ENCODE assay signal across 8 cellular contexts in genomic region chr9:92808726-92809451, GRCh38. TPM values are rescaled to one million over a fixed set of nuclear protein-coding genes. Genes with fewer than 3 reads are reported as not detected.
DNase-seq lines count a peak whose midpoint lies in the region; ATAC-seq and TF ChIP-seq lines count a peak whose summit lies in the region.

No MANE protein-coding gene starts in this region.

- H3K4me1 ChIP-seq in mammary epithelial cell (ENCODE audit: insufficient read depth, low read length) (peaks cover 23% of the 10 kb centered on the region), spleen (peaks cover 26 to 36% (median 30%) of the 10 kb centered on the region in 6 donors)

- H3K27me3 ChIP-seq in MG63, result peaks cover 78% of the 10 kb centered on the region
- H3K27me3 ChIP-seq in mammary epithelial cell (ENCODE audit: insufficient read depth, low read length), result peaks cover 20% of the 10 kb centered on the region
- peaks cover 20 to 100% (median 94%) of the 10 kb centered on the region in 7 donors for H3K27me3 ChIP-seq in spleen (replicated peaks in 1 of 7)

- H4K20me1 ChIP-seq in mammary epithelial cell (ENCODE audit: insufficient read depth, low read length), result peaks cover 2% of the 10 kb centered on the region

- H3K36me3 ChIP-seq in MG63 (no peaks in the 10 kb centered on the region), mammary epithelial cell (ENCODE audit: insufficient read depth, low read length) (no peaks in the 10 kb centered on the region), spleen (no peaks in the 10 kb centered on the region)

- no peak for TF ChIP-seq POLR2A in spleen (IDR thresholded peaks at IDR 0.05)

- H3K4me3 ChIP-seq in MG63, result no peak overlapping the region
- H3K4me3 ChIP-seq in mammary epithelial cell (replicated peaks in 1 of 3; ENCODE audit: insufficient read depth in 1 of 3, low read depth in 2 of 3, low read length in 3 of 3), result peak overlapping the region; percentile 20 to 51 (median 45)
- peak overlapping the region; percentile 13 to 70 (median 38) for H3K4me3 ChIP-seq in spleen

- H3K4me2 ChIP-seq in mammary epithelial cell (ENCODE audit: insufficient read depth, low read depth, low read length), result peak overlapping the region; percentile 87

- H3K9me3 ChIP-seq in MG63 (no peaks in the 10 kb centered on the region), mammary epithelial cell (replicated peaks; ENCODE audit: insufficient read depth, low read length) (no peaks in the 10 kb centered on the region), spleen (no peaks in the 10 kb centered on the region)

- BruUV-seq in mammary epithelial cell (replicated peaks; lab: Mats Ljungman, UMichigan), result no TSS peak

- no peak overlapping the region for H3K9ac ChIP-seq in mammary epithelial cell (ENCODE audit: insufficient read depth, low read length)

- in situ Hi-C loops in mammary epithelial cell (cut with MboI; ENCODE audit: low sequenced_read_pairs in 2 of 2), result no loop called here

- no peak overlapping the region for H3K27ac ChIP-seq in mammary epithelial cell (ENCODE audit: insufficient read depth, low read depth, low read length)
- no peak overlapping the region for H3K27ac ChIP-seq in spleen

- H3K79me2 ChIP-seq in mammary epithelial cell (ENCODE audit: insufficient read depth, low read length), result no peaks in the 10 kb centered on the region

- TF ChIP-seq CTCF in mammary epithelial cell (conservative IDR thresholded peaks at IDR 0.05 in 1 of 2, IDR thresholded peaks at IDR 0.05 in 1 of 2; ENCODE audit: extremely low read depth in 1 of 2, insufficient read depth in 1 of 2, low read depth in 1 of 2, low read length in 2 of 2) (peak; percentile 8 to 54), spleen (IDR thresholded peaks at IDR 0.05 in 8 of 11, conservative IDR thresholded peaks at IDR 0.05 in 3 of 11) (peak in 6 of 11 experiments; percentile 20 to 43 (median 25))

- no peak for ATAC-seq in HG03342 (IDR thresholded peaks at IDR 0.05; ENCODE audit: unreplicated experiment)
- no peak for ATAC-seq in HG03159 (IDR thresholded peaks at IDR 0.05; ENCODE audit: unreplicated experiment)

- peak overlapping the region; percentile 90 for H2AFZ ChIP-seq in mammary epithelial cell (ENCODE audit: low read depth, low read length)

- CTCF ChIA-PET in mammary epithelial cell (lab: Charles Lee; ENCODE audit: low non-redundant PET), result interaction anchor here (0.6 kb wide), 2 partner anchors 14 to 18 kb away, joined by 3 to 4 read pairs; no protein-coding TSS in a partner anchor

- WGBS in mammary epithelial cell (ENCODE audit: low coverage, missing lambda C conversion rate), result 0% methylated on average over 2 of the region's 60 CpGs
- WGBS in spleen, 5 donors, result 1 to 4% (median 2%) methylated on average over 5 to 60 of the region's 60 CpGs

- intact Hi-C loops in mammary epithelial cell (cut with micrococcal nuclease) (loop anchor here (1.0 kb wide), 1 partner anchor 44 kb away; no protein-coding TSS in a partner anchor), spleen (cut with DNase I; ENCODE audit: low total_unique reads) (no loop called here)

- peak; percentile 85 for DNase-seq in GM03348 (ENCODE audit: low spot score)
- DNase-seq in MG63, result peak; percentile 70
- DNase-seq in T-helper 22 cell (ENCODE audit: low read depth), result peak; percentile 13
- DNase-seq in mammary epithelial cell, result peak; percentile 89
- DNase-seq in inferior parietal cortex (ENCODE audit: extremely low spot score), result peak; percentile 20
- peak; percentile 87 for DNase-seq in spleen

- dilution Hi-C loops in mammary epithelial cell (cut with HindIII; ENCODE audit: low sequenced_read_pairs), result no loop called here

RNA-seq across cellular contexts. Expression of gene BICD2, which starts 44.3 kb away (rescaled TPM):
- total RNA-seq in MG63 (2014; rRNA removed; shearing (Covaris generic); ENCODE audit: low replicate concordance), result 35.6 and 49.5 TPM in 2 replicates
- 10 to 100 TPM; 57.6 to 98.9 TPM for total RNA-seq in mammary epithelial cell
- 15.2 TPM for polyA plus RNA-seq in mammary epithelial cell
- 26.5 TPM for polyA minus RNA-seq in mammary epithelial cell
- total RNA-seq in spleen, result 10 to 100 TPM; 30.6 to 55.7 (median 36.8) TPM
- 10 to 100 TPM in 2 of 3 donors, 1 to 10 TPM in 1; 9.4 to 12.0 (median 11.7) TPM for polyA plus RNA-seq in spleen

Comparison
In these comparisons a context has a peak if more than half of its experiments do, and no peak if none do; other contexts are left out.
1. DNase-seq: peak in every context shown above with its lines; median percentile 89 in mammary epithelial cell; 87 in spleen; 85 in GM03348; 70 in MG63; 20 in inferior parietal cortex; 13 in T-helper 22 cell.